ENCODE assay signal across 1 cellular context in the genomic region with DNA sequence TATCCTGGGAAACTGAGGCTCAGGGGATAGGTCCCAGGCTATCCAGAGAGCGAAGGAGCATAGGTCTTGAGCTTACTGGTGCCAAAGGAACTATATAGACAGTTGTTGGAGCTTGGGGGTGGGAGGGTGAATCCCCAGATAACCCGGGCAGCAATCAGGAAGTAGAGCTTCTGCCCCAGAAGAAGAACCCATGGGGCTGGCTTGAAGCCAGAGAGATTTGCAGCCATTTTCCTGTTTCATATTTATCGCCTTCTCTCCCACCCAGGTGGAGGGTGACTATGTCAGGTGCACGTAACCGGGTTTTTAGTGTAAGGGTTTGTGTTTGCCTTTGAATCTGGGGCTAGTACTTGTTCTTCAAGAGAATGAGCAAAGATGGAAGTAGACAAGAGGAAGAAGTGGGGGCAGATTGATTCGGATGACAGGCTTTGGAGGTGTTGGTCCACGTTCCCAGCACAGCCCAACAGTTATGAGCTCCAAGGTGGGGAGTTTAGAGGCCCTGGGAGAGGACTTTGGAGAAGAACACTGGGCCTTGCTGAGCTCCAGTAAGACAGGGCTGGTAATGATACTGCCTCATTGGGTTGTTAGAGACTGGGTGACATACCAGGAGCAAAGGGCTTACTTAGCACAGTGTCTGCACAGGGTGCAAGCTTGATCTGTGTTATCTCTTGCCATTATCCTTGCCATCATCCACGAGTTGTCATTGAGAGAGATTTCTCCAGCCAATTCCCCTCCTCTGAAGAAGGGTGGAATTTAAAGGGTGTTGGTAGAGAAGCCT.
TF ChIP-seq lines count a peak whose summit lies in the region.

No MANE protein-coding gene starts in this region.

TF ChIP-seq in GM23338, 12 proteins besides CTCF, POLR2A, EP300 and RAD21:
- TF ChIP-seq, protein P1, sequence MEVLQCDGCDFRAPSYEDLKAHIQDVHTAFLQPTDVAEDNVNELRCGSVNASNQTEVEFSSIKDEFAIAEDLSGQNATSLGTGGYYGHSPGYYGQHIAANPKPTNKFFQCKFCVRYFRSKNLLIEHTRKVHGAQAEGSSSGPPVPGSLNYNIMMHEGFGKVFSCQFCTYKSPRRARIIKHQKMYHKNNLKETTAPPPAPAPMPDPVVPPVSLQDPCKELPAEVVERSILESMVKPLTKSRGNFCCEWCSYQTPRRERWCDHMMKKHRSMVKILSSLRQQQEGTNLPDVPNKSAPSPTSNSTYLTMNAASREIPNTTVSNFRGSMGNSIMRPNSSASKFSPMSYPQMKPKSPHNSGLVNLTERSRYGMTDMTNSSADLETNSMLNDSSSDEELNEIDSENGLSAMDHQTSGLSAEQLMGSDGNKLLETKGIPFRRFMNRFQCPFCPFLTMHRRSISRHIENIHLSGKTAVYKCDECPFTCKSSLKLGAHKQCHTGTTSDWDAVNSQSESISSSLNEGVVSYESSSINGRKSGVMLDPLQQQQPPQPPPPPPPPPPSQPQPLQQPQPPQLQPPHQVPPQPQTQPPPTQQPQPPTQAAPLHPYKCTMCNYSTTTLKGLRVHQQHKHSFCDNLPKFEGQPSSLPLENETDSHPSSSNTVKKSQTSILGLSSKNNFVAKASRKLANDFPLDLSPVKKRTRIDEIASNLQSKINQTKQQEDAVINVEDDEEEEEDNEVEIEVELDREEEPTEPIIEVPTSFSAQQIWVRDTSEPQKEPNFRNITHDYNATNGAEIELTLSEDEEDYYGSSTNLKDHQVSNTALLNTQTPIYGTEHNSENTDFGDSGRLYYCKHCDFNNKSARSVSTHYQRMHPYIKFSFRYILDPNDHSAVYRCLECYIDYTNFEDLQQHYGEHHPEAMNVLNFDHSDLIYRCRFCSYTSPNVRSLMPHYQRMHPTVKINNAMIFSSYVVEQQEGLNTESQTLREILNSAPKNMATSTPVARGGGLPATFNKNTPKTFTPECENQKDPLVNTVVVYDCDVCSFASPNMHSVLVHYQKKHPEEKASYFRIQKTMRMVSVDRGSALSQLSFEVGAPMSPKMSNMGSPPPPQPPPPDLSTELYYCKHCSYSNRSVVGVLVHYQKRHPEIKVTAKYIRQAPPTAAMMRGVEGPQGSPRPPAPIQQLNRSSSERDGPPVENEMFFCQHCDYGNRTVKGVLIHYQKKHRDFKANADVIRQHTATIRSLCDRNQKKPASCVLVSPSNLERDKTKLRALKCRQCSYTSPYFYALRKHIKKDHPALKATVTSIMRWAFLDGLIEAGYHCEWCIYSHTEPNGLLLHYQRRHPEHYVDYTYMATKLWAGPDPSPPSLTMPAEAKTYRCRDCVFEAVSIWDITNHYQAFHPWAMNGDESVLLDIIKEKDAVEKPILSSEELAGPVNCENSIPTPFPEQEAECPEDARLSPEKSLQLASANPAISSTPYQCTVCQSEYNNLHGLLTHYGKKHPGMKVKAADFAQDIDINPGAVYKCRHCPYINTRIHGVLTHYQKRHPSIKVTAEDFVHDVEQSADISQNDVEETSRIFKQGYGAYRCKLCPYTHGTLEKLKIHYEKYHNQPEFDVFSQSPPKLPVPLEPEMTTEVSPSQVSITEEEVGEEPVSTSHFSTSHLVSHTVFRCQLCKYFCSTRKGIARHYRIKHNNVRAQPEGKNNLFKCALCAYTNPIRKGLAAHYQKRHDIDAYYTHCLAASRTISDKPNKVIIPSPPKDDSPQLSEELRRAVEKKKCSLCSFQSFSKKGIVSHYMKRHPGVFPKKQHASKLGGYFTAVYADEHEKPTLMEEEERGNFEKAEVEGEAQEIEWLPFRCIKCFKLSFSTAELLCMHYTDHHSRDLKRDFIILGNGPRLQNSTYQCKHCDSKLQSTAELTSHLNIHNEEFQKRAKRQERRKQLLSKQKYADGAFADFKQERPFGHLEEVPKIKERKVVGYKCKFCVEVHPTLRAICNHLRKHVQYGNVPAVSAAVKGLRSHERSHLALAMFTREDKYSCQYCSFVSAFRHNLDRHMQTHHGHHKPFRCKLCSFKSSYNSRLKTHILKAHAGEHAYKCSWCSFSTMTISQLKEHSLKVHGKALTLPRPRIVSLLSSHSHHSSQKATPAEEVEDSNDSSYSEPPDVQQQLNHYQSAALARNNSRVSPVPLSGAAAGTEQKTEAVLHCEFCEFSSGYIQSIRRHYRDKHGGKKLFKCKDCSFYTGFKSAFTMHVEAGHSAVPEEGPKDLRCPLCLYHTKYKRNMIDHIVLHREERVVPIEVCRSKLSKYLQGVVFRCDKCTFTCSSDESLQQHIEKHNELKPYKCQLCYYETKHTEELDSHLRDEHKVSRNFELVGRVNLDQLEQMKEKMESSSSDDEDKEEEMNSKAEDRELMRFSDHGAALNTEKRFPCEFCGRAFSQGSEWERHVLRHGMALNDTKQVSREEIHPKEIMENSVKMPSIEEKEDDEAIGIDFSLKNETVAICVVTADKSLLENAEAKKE (CRISPR knock-in tag; IDR thresholded peaks at IDR 0.05): no peak
- TF ChIP-seq ZNF331 (CRISPR knock-in tag; IDR thresholded peaks at IDR 0.05; ENCODE audit: low read depth) (no peak), POLR2AphosphoS5 (IDR thresholded peaks at IDR 0.05; ENCODE audit: low read depth) (no peak)
